11 cellular contexts compared by ENCODE assay signal in genomic region chr2:224969633-224970292, GRCh38.
DNase-seq lines count a peak whose midpoint lies in the region; ATAC-seq, FAIRE-seq and TF ChIP-seq lines count a peak whose summit lies in the region.
"Had no signal": no experiment of that assay in that cellular context is flagged by ENCODE, and none has a peak within 500 bp of the region (broad histone marks: within the 10 kb centered on the region; RNA-seq: fewer than 3 reads in every experiment).

No MANE protein-coding gene starts in this region.

- CTCF ChIA-PET in CD8-positive, alpha-beta memory T cell (lab: Charles Lee): interaction anchor here (1.0 to 2.0 kb wide), 3 partner anchors 12 to 17 kb away, joined by 3 to 5 read pairs (median 4); no protein-coding TSS in a partner anchor

- TF ChIP-seq CTCF in D721Med (IDR thresholded peaks at IDR 0.05; ENCODE audit: insufficient read depth, missing control alignments): no peak

- FAIRE-seq in D721Med (lab: Jason Lieb, UNC): no peak

- H3K4me1 Mint-ChIP-seq in CD8-positive, alpha-beta memory T cell: peaks cover 58 to 86% (median 84%) of the 10 kb centered on the region in 3 donors

- DNase-seq in CD8-positive, alpha-beta memory T cell: no peak
- DNase-seq in D721Med (ENCODE audit: insufficient read length, low spot score) (no peak), NCI-H226 (no peak), NCI-H2081 treated with DMSO at 0.1 percent for 48 hours (lab: John Stamatoyannopoulos, UW) (no peak)
- DNase-seq: Calu3, NCI-H2107 had no signal

- no peaks in the 10 kb centered on the region for H3K36me3 ChIP-seq in CD8-positive, alpha-beta memory T cell (ENCODE audit: insufficient read depth, low read length)
- H3K36me3 ChIP-seq in endocrine pancreas (ENCODE audit: control insufficient read depth, insufficient read depth, low read length): no peaks in the 10 kb centered on the region

- H3K27me3 Mint-ChIP-seq in CD8-positive, alpha-beta memory T cell: no peaks in the 10 kb centered on the region

- peaks cover 0 to 2% (median 0%) of the 10 kb centered on the region in 3 donors for H3K36me3 Mint-ChIP-seq in CD8-positive, alpha-beta memory T cell

- no peaks in the 10 kb centered on the region for H3K27me3 ChIP-seq in CD8-positive, alpha-beta memory T cell (ENCODE audit: insufficient read depth, low read length, poor library complexity, severe bottlenecking)
- H3K27me3 ChIP-seq in endocrine pancreas (ENCODE audit: control insufficient read depth, insufficient read depth, low read length): no peaks in the 10 kb centered on the region

- peak overlapping the region in 6 of 7 donors; percentile 19 to 63 (median 48) for H3K4me3 Mint-ChIP-seq in CD8-positive, alpha-beta memory T cell

- peak overlapping the region; percentile 40 to 97 (median 86) for H3K27ac Mint-ChIP-seq in CD8-positive, alpha-beta memory T cell

- peaks cover 46% of the 10 kb centered on the region for H3K4me1 ChIP-seq in CD8-positive, alpha-beta memory T cell (ENCODE audit: insufficient read depth, low read length)
- H3K4me1 ChIP-seq in endocrine pancreas (ENCODE audit: control insufficient read depth, insufficient read depth, low read length): peaks cover 5% of the 10 kb centered on the region

- ATAC-seq in GM19395 (IDR thresholded peaks at IDR 0.05; ENCODE audit: unreplicated experiment) (peak; percentile 63), HG03097 (IDR thresholded peaks at IDR 0.05; ENCODE audit: low FRiP score, unreplicated experiment) (peak; percentile 28), HG03045 (IDR thresholded peaks at IDR 0.05; ENCODE audit: unreplicated experiment) (no peak)

- no peak overlapping the region for H3K27ac ChIP-seq in CD8-positive, alpha-beta memory T cell (ENCODE audit: low read depth, low read length)
- H3K27ac ChIP-seq: SK-N-MC had no signal

- no peak overlapping the region for H3K9ac ChIP-seq in endocrine pancreas (ENCODE audit: control insufficient read depth, insufficient read depth, low read length)

- H3K9me3 Mint-ChIP-seq in CD8-positive, alpha-beta memory T cell: no peaks in the 10 kb centered on the region

- POLR2A ChIA-PET in CD8-positive, alpha-beta memory T cell (lab: Charles Lee): no interaction called here

- H3K9me3 ChIP-seq in CD8-positive, alpha-beta memory T cell (ENCODE audit: low read length): no peaks in the 10 kb centered on the region
- H3K9me3 ChIP-seq in endocrine pancreas (ENCODE audit: control insufficient read depth, low read length): no peaks in the 10 kb centered on the region

- H3K4me3 ChIP-seq in CD8-positive, alpha-beta memory T cell (ENCODE audit: low read length): no peak overlapping the region
- peak overlapping the region; percentile 36 for H3K4me3 ChIP-seq in endocrine pancreas (ENCODE audit: control insufficient read depth, insufficient read depth, low read length)
- H3K4me3 ChIP-seq: SK-N-MC had no signal
